Comparison of ENCODE assay signal across 1 cellular context in genomic region chr13:21010621-21011020, GRCh38.
TF ChIP-seq lines count a peak whose summit lies in the region.

No MANE protein-coding gene starts in this region.

TF ChIP-seq in HepG2, 621 proteins besides CTCF, POLR2A, EP300 and RAD21:
- TF ChIP-seq CENPT (CRISPR knock-in tag; IDR thresholded peaks at IDR 0.05; ENCODE audit: low read depth) (no peak), ZMYM4 (CRISPR knock-in tag; IDR thresholded peaks at IDR 0.05) (peak; percentile 25; the same call in 1 of the 2 replicates), NFYC (CRISPR knock-in tag; IDR thresholded peaks at IDR 0.05) (peak; percentile 74), BCL6 (CRISPR knock-in tag; IDR thresholded peaks at IDR 0.05) (peak; percentile 61), FOXK2 (IDR thresholded peaks at IDR 0.05) (0 out of 2 replicates have a peak, but pooled peaks have one; percentile 27), FOXC1 (CRISPR knock-in tag; IDR thresholded peaks at IDR 0.05; ENCODE audit: borderline replicate concordance) (no peak), NFYB (CRISPR knock-in tag; IDR thresholded peaks at IDR 0.05) (peak; percentile 64), ELF1 (CRISPR knock-in tag; IDR thresholded peaks at IDR 0.05) (0 out of 2 replicates have a peak, but pooled peaks have one; percentile 36)
TF ChIP-seq in HepG2: peak in this region for 6.
